11 cellular contexts compared by ENCODE assay signal in genomic region chr1:44811234-44811633, GRCh38. TPM values are rescaled to one million over a fixed set of nuclear protein-coding genes. Genes with fewer than 3 reads are reported as not detected.
A peak's percentile ranks its signal among the peaks of the same experiment; 100 is the strongest.
DNase-seq lines count a peak whose midpoint lies in the region; ATAC-seq and TF ChIP-seq lines count a peak whose summit lies in the region.
"Had no signal": no experiment of that assay in that cellular context is flagged by ENCODE, and none has a peak within 500 bp of the region (broad histone marks: within the 10 kb centered on the region; RNA-seq: fewer than 3 reads in every experiment).

No MANE protein-coding gene starts in this region.

- no peaks in the 10 kb centered on the region for H3K27me3 ChIP-seq in left lung
- H3K27me3 ChIP-seq in stomach, result no peaks in the 10 kb centered on the region

- H3K27ac Mint-ChIP-seq in T-helper 1 cell treated with Interleukin-12 subunit alpha and Interleukin-12 subunit beta and Interleukin-4 antibody, amounts not matched to agents 30 μg/mL and 1 μg/mL, for 36 hours, result peak overlapping the region; percentile 99
- H3K27ac Mint-ChIP-seq in activated naive CD4-positive, alpha-beta T cell treated with anti-CD3 and anti-CD28 coated beads, Interleukin-2, amount 50 U/mL, for 72 hours, result peak overlapping the region; percentile 95 to 97

- peaks cover 42 to 93% of the 10 kb centered on the region in 2 donors for H3K4me1 ChIP-seq in left lung
- peaks cover 60 to 88% (median 75%) of the 10 kb centered on the region in 4 donors for H3K4me1 ChIP-seq in stomach

- H3K27ac ChIP-seq in left lung (peak overlapping the region; percentile 23 to 99), stomach (peak overlapping the region in 4 of 5 donors; percentile 93 to 99 (median 98))

- no peak for TF ChIP-seq EP300 in stomach (IDR thresholded peaks at IDR 0.05)

- H3K36me3 ChIP-seq in left lung (peaks cover 0 to 30% of the 10 kb centered on the region in 2 donors), stomach (peaks cover 0 to 6% (median 3%) of the 10 kb centered on the region in 4 donors)

- no peak for TF ChIP-seq POLR2A in stomach (IDR thresholded peaks at IDR 0.05)

- H3K4me1 Mint-ChIP-seq in T-helper 1 cell treated with Interleukin-12 subunit alpha and Interleukin-12 subunit beta and Interleukin-4 antibody, amounts not matched to agents 30 μg/mL and 1 μg/mL, for 36 hours (ENCODE audit: low read depth), result peaks cover 65% of the 10 kb centered on the region

- H3K4me3 ChIP-seq in left lung (no peak overlapping the region), stomach (no peak overlapping the region)

- H3K9me3 ChIP-seq in left lung (no peaks in the 10 kb centered on the region), stomach (no peaks in the 10 kb centered on the region)

- peak overlapping the region; percentile 38 for H3K4me3 Mint-ChIP-seq in T-helper 1 cell treated with Interleukin-12 subunit alpha and Interleukin-12 subunit beta and Interleukin-4 antibody, amounts not matched to agents 30 μg/mL and 1 μg/mL, for 36 hours

- no peak for ATAC-seq in activated naive CD4-positive, alpha-beta T cell treated with anti-CD3 and anti-CD28 coated beads, Interleukin-2, amount 50 U/mL, for 72 hours
- ATAC-seq in left lung, result no peak
- no peak for ATAC-seq in HG02885 (IDR thresholded peaks at IDR 0.05; ENCODE audit: poor library complexity, unreplicated experiment)

- no peak for TF ChIP-seq CTCF in left lung (IDR thresholded peaks at IDR 0.05)
- TF ChIP-seq CTCF in stomach (IDR thresholded peaks at IDR 0.05), result no peak

- H3K27me3 Mint-ChIP-seq in T-helper 1 cell treated with Interleukin-12 subunit alpha and Interleukin-12 subunit beta and Interleukin-4 antibody, amounts not matched to agents 30 μg/mL and 1 μg/mL, for 36 hours (ENCODE audit: low read depth), result no peaks in the 10 kb centered on the region

- WGBS in stomach, 5 donors, result 76 to 89% (median 85%) methylated on average over 8 of the region's 8 CpGs

- H3K9me3 Mint-ChIP-seq in T-helper 1 cell treated with Interleukin-12 subunit alpha and Interleukin-12 subunit beta and Interleukin-4 antibody, amounts not matched to agents 30 μg/mL and 1 μg/mL, for 36 hours, result no peaks in the 10 kb centered on the region
- no peaks in the 10 kb centered on the region for H3K9me3 Mint-ChIP-seq in activated naive CD4-positive, alpha-beta T cell treated with anti-CD3 and anti-CD28 coated beads, Interleukin-2, amount 50 U/mL, for 72 hours

- H3K36me3 Mint-ChIP-seq in T-helper 1 cell treated with Interleukin-12 subunit alpha and Interleukin-12 subunit beta and Interleukin-4 antibody, amounts not matched to agents 30 μg/mL and 1 μg/mL, for 36 hours (ENCODE audit: low read depth), result peaks cover 41% of the 10 kb centered on the region
- peaks cover 19 to 21% of the 10 kb centered on the region in 2 donors for H3K36me3 Mint-ChIP-seq in activated naive CD4-positive, alpha-beta T cell treated with anti-CD3 and anti-CD28 coated beads, Interleukin-2, amount 50 U/mL, for 72 hours

- intact Hi-C loops in left lung (cut with DNase I), result no loop called here
- intact Hi-C loops in stomach (cut with DNase I; ENCODE audit: low total_unique reads), result no loop called here

- DNase-seq in T-helper 1 cell, result no peak
- DNase-seq in activated naive CD4-positive, alpha-beta T cell treated with anti-CD3 and anti-CD28 coated beads, Interleukin-2, amount 50 U/mL, for 72 hours (ENCODE audit: low spot score in 2 of 2), result no peak
- peak in 1 of 2 donors; percentile 5 for DNase-seq in left lung
- DNase-seq in stomach, result no peak
- DNase-seq in SW 1271 (lab: John Stamatoyannopoulos, UW), result no peak
- no peak for DNase-seq in GF-D8 (lab: John Stamatoyannopoulos, UW)
- DNase-seq: 8988T, NCI-H524 treated with DMSO at 0.1 percent for 48 hours had no signal

RNA-seq across cellular contexts. Expression of gene BTBD19, which starts 2.9 kb away (rescaled TPM):
- 10 to 100 TPM in 1 of 2 donors, 1 to 10 TPM in 1; 9.7 to 16.7 TPM for total RNA-seq in activated naive CD4-positive, alpha-beta T cell treated with anti-CD3 and anti-CD28 coated beads, Interleukin-2, amount 50 U/mL, for 72 hours
- 10 to 100 TPM; 15.3 to 19.7 TPM for total RNA-seq in left lung
- total RNA-seq in stomach, result 1 to 10 TPM in 2 of 5 donors, under 1 TPM in 1, not detected in 2; 0.89 to 4.1 (median 2.9) TPM
- 1 to 10 TPM; 1.4 to 2.9 (median 2.8) TPM for polyA plus RNA-seq in stomach

RNA-seq across cellular contexts. Expression of gene DYNLT4, which starts 4.1 kb away (rescaled TPM):
- total RNA-seq in activated naive CD4-positive, alpha-beta T cell treated with anti-CD3 and anti-CD28 coated beads, Interleukin-2, amount 50 U/mL, for 72 hours, result under 1 TPM; 0.32 to 0.80 TPM
- total RNA-seq in left lung, result 1 to 10 TPM in 1 of 2 donors, not detected in 1; 1.6 TPM
- total RNA-seq in stomach, result 10 to 100 TPM in 1 of 5 donors, not detected in 4; 25.5 TPM
- 1 to 10 TPM in 1 of 3 donors, under 1 TPM in 2; 0.38 to 4.4 (median 0.50) TPM for polyA plus RNA-seq in stomach
- total RNA-seq: activated CD8-positive, alpha-beta memory T cell treated with anti-CD3 and anti-CD28 coated beads for 36 hours had no signal

RNA-seq across cellular contexts. Expression of gene PLK3, which starts 11.1 kb away (rescaled TPM):
- total RNA-seq in activated naive CD4-positive, alpha-beta T cell treated with anti-CD3 and anti-CD28 coated beads, Interleukin-2, amount 50 U/mL, for 72 hours, result 10 to 100 TPM; 39.6 to 80.8 TPM
- total RNA-seq in left lung, result 10 to 100 TPM; 33.0 to 47.2 TPM
- total RNA-seq in stomach, result 10 to 100 TPM in 4 of 5 donors, under 1 TPM in 1; 0.58 to 30.4 (median 24.3) TPM
- polyA plus RNA-seq in stomach, result 10 to 100 TPM in 2 of 3 donors, 1 to 10 TPM in 1; 9.5 to 21.2 (median 13.5) TPM

RNA-seq across cellular contexts. Expression of gene BEST4, which starts 23.3 kb away (rescaled TPM):
- total RNA-seq in activated naive CD4-positive, alpha-beta T cell treated with anti-CD3 and anti-CD28 coated beads, Interleukin-2, amount 50 U/mL, for 72 hours, result 1 to 10 TPM in 1 of 2 donors, under 1 TPM in 1; 0.80 to 1.8 TPM
- total RNA-seq in left lung (under 1 TPM; 0.23 to 0.52 TPM), stomach (10 to 100 TPM in 1 of 5 donors, under 1 TPM in 1, not detected in 3; 0.87 to 60.0 TPM)
- under 1 TPM in 1 of 3 donors, not detected in 2; 0.35 TPM for polyA plus RNA-seq in stomach

RNA-seq across cellular contexts. Expression of gene PTCH2, which starts 31.8 kb away (rescaled TPM):
- 1 to 10 TPM in 1 of 2 donors, under 1 TPM in 1; 0.99 to 1.5 TPM for total RNA-seq in activated naive CD4-positive, alpha-beta T cell treated with anti-CD3 and anti-CD28 coated beads, Interleukin-2, amount 50 U/mL, for 72 hours
- total RNA-seq in left lung, result 1 to 10 TPM; 1.0 to 1.1 TPM
- total RNA-seq in stomach, result 1 to 10 TPM in 2 of 5 donors, under 1 TPM in 1, not detected in 2; under 0.01 to 2.3 (median 1.8) TPM
- under 1 TPM; 0.19 to 0.50 (median 0.31) TPM for polyA plus RNA-seq in stomach
